ENCODE assay signal across 8 cellular contexts in genomic region chr12:93571360-93571853, GRCh38. TPM values are rescaled to one million over a fixed set of nuclear protein-coding genes. Genes with fewer than 3 reads are reported as not detected.
DNase-seq lines count a peak whose midpoint lies in the region; ATAC-seq and TF ChIP-seq lines count a peak whose summit lies in the region.

No MANE protein-coding gene starts in this region.

- H3K9me2 ChIP-seq in SU-DHL-6 (replicated peaks; ENCODE audit: insufficient read depth, low read length), result no peaks in the 10 kb centered on the region

- ATAC-seq in GM19035 (IDR thresholded peaks at IDR 0.05; ENCODE audit: unreplicated experiment), result peak; percentile 21
- peak; percentile 42 to 46 for ATAC-seq in right cardiac atrium

- H3F3A ChIP-seq in SU-DHL-6 (ENCODE audit: insufficient read depth), result no peaks in the 10 kb centered on the region

- intact Hi-C loops in right cardiac atrium (cut with DNase I), result loop anchor here in 3 of 4 donors (2.0 to 10.0 kb wide), 6 partner anchors 103 to 171 kb away; partner anchors contain the start of gene CRADD (in 3 of the 3)

- H3K4me3 ChIP-seq in HUES64 (ENCODE audit: low read length) (peak overlapping the region; percentile 77), SU-DHL-6 (ENCODE audit: insufficient read depth, low read length, poor library complexity, severe bottlenecking) (no peak overlapping the region), right cardiac atrium (ENCODE audit: low read length) (peak overlapping the region; percentile 93), retinal pigment epithelial cell (ENCODE audit: low read length) (peak overlapping the region; percentile 61)

- peaks cover 18% of the 10 kb centered on the region for H3K36me3 ChIP-seq in HUES64 (ENCODE audit: insufficient read depth, low read length)
- H3K36me3 ChIP-seq in SU-DHL-6 (ENCODE audit: low read length), result no peaks in the 10 kb centered on the region

- DNase-seq in ACHN, result peak; percentile 82
- DNase-seq in right cardiac atrium, result peak; percentile 79 to 92 (median 89)
- DNase-seq in retinal pigment epithelial cell (ENCODE audit: low read depth), result no peak
- DNase-seq in NAMALWA (ENCODE audit: low spot score), result no peak

- no peak overlapping the region for H2AFZ ChIP-seq in SU-DHL-6 (ENCODE audit: low read depth, low read length, severe bottlenecking)

- no peaks in the 10 kb centered on the region for H3K79me2 ChIP-seq in SU-DHL-6 (ENCODE audit: insufficient read depth, low read length)

- WGBS in HUES64, result under 1% methylated on average over 33 of the region's 38 CpGs
- WGBS in adipose tissue, 3 donors, result 0 to 1% (median 1%) methylated on average over 33 to 38 of the region's 38 CpGs
- WGBS in right cardiac atrium, result under 1% methylated on average over 38 of the region's 38 CpGs

- peak overlapping the region; percentile 41 for H3K4me2 ChIP-seq in SU-DHL-6 (ENCODE audit: low read depth, low read length, poor library complexity, severe bottlenecking)

- TF ChIP-seq CTCF in SU-DHL-6 (IDR thresholded peaks at IDR 0.05; ENCODE audit: insufficient read depth, low read length, poor library complexity, severe bottlenecking) (no peak), retinal pigment epithelial cell (conservative IDR thresholded peaks at IDR 0.05; ENCODE audit: low read depth, low read length) (peak; percentile 23)

- peak overlapping the region; percentile 83 for H3K9ac ChIP-seq in HUES64 (ENCODE audit: low read depth, low read length)
- H3K9ac ChIP-seq in SU-DHL-6 (ENCODE audit: low read length), result no peak overlapping the region

- peak overlapping the region; percentile 95; the same call in 1 of the 2 replicates for H3K27ac ChIP-seq in HUES64 (ENCODE audit: low read depth, low read length)
- no peak overlapping the region for H3K27ac ChIP-seq in SU-DHL-6 (ENCODE audit: low read depth, low read length)
- H3K27ac ChIP-seq in adipose tissue (ENCODE audit: low read depth, low read length), result peak overlapping the region; percentile 6
- H3K27ac ChIP-seq in right cardiac atrium (ENCODE audit: low read length), result peak overlapping the region; percentile 93

- H4K20me1 ChIP-seq in SU-DHL-6 (ENCODE audit: low read depth, low read length), result no peaks in the 10 kb centered on the region

- no peaks in the 10 kb centered on the region for H3K9me3 ChIP-seq in HUES64 (ENCODE audit: insufficient read depth, low read depth, low read length)
- H3K9me3 ChIP-seq in SU-DHL-6 (ENCODE audit: insufficient read depth, low read length), result no peaks in the 10 kb centered on the region
- no peaks in the 10 kb centered on the region for H3K9me3 ChIP-seq in right cardiac atrium (ENCODE audit: control insufficient read depth, low read length)

- H3K27me3 ChIP-seq in HUES64 (ENCODE audit: insufficient read depth, low read length), result peaks cover 41% of the 10 kb centered on the region
- H3K27me3 ChIP-seq in SU-DHL-6 (ENCODE audit: low read length), result no peaks in the 10 kb centered on the region
- H3K27me3 ChIP-seq in right cardiac atrium (ENCODE audit: control insufficient read depth, insufficient read depth), result no peaks in the 10 kb centered on the region

- H3K4me1 ChIP-seq in HUES64 (ENCODE audit: insufficient read depth, low read length), result peaks cover 20% of the 10 kb centered on the region
- H3K4me1 ChIP-seq in right cardiac atrium (ENCODE audit: control insufficient read depth, insufficient read depth, low read length), result peaks cover 1% of the 10 kb centered on the region

- in situ Hi-C loops in ACHN (cut with HindIII; ENCODE audit: low pct_ligation_motif_present, low pct_unique_long_range_greater_than_20kb, low sequenced_read_pairs), result no loop called here

RNA-seq across cellular contexts. Expression of gene SOCS2, which starts 1.1 kb away (rescaled TPM):
- 38.3 TPM for polyA plus RNA-seq in HUES64 (2013, experiment 1 of 2)
- 33.7 TPM for polyA plus RNA-seq in HUES64 (2013, experiment 2 of 2)
- polyA plus RNA-seq in adipose tissue (10 to 100 TPM in 2 of 3 donors, 1 to 10 TPM in 1; 6.8 to 48.3 (median 47.7) TPM), right cardiac atrium (16.9 TPM)
- 10 to 100 TPM; 11.3 to 19.1 (median 14.6) TPM for total RNA-seq in right cardiac atrium

Comparison
In these comparisons a context has a peak if more than half of its experiments do, and no peak if none do; other contexts are left out.
1. DNase-seq: peak in ACHN (single experiment) and right cardiac atrium (3 of 3); none in retinal pigment epithelial cell (single experiment) and NAMALWA (single experiment).